ENCODE assay signal across 9 cellular contexts in genomic region chr21:32359719-32360260, GRCh38. TPM values are rescaled to one million over a fixed set of nuclear protein-coding genes. Genes with fewer than 3 reads are reported as not detected.
DNase-seq lines count a peak whose midpoint lies in the region; ATAC-seq, FAIRE-seq and TF ChIP-seq lines count a peak whose summit lies in the region.
"Had no signal": no experiment of that assay in that cellular context is flagged by ENCODE, and none has a peak within 500 bp of the region (broad histone marks: within the 10 kb centered on the region; RNA-seq: fewer than 3 reads in every experiment).

No MANE protein-coding gene starts in this region.

- no peak overlapping the region for H3K4ac ChIP-seq in mesendoderm (ENCODE audit: low read depth, low read length)

- peak; percentile 67 for ATAC-seq in K562

- H3K79me1 ChIP-seq in mesendoderm (ENCODE audit: low read length) = no peaks in the 10 kb centered on the region

- H3K9me1 ChIP-seq in K562 (ENCODE audit: control insufficient read depth, insufficient read depth, low read length) = no peaks in the 10 kb centered on the region

- no peak overlapping the region for H2AK5ac ChIP-seq in mesendoderm (ENCODE audit: low read length)

- H3K9me3 ChIP-seq in K562 (replicated peaks; ENCODE audit: control insufficient read depth, insufficient read depth, low read depth, low read length) = no peaks in the 10 kb centered on the region
- no peaks in the 10 kb centered on the region for H3K9me3 ChIP-seq in HAP-1
- H3K9me3 ChIP-seq: Peyer's patch had no signal

- FAIRE-seq in K562 (lab: Jason Lieb, UNC) = no peak
- FAIRE-seq: H1 had no signal

- H3K4me2 ChIP-seq in K562 (ENCODE audit: insufficient read depth, low read length) (no peak overlapping the region), mesendoderm (ENCODE audit: low read length) (no peak overlapping the region)

- H3K18ac ChIP-seq in mesendoderm (ENCODE audit: low read length) = no peak overlapping the region

- no peaks in the 10 kb centered on the region for H3K79me2 ChIP-seq in K562 (ENCODE audit: control insufficient read depth, insufficient read depth, low read length)
- H3K79me2 ChIP-seq in mesendoderm (ENCODE audit: control insufficient read depth, insufficient read depth, low read length) = no peaks in the 10 kb centered on the region

- no peak overlapping the region for H3K9ac ChIP-seq in K562 (ENCODE audit: insufficient read depth in 1 of 2, low read depth in 2 of 2, low read length in 2 of 2)
- no peak overlapping the region for H3K9ac ChIP-seq in mesendoderm (ENCODE audit: low read length)

- intact Hi-C loops in K562 (cut with micrococcal nuclease) = no loop called here

- H3K27me3 ChIP-seq in K562 (ENCODE audit: control insufficient read depth in 2 of 2, insufficient read depth in 2 of 2, low read length in 2 of 2) (no peaks in the 10 kb centered on the region), mesendoderm (ENCODE audit: insufficient read depth, low read length, poor library complexity) (no peaks in the 10 kb centered on the region), HAP-1 (ENCODE audit: low read depth) (no peaks in the 10 kb centered on the region)
- H3K27me3 ChIP-seq: Peyer's patch had no signal

- CTCF ChIA-PET in K562 (lab: Yijun Ruan, JAX; ENCODE audit: low intra/inter-chr PET ratio) = no interaction called here

- H3K23ac ChIP-seq in mesendoderm (ENCODE audit: low read length) = no peak overlapping the region

- no peak; a peak in 1 of 4 replicates for TF ChIP-seq RAD21 in K562 (CRISPR knock-in tag; conservative IDR thresholded peaks at IDR 0.05 in 1 of 2, IDR thresholded peaks at IDR 0.05 in 1 of 2)

- H4K5ac ChIP-seq in mesendoderm (ENCODE audit: low read length) = no peak overlapping the region

- no peak overlapping the region for H2AFZ ChIP-seq in K562 (ENCODE audit: low read depth, low read length)

- H3K27ac ChIP-seq in K562 (ENCODE audit: extremely low read depth, low read depth, low read length) (no peak overlapping the region), mesendoderm (ENCODE audit: low read depth, low read length) (no peak overlapping the region)
- H3K27ac ChIP-seq: Peyer's patch had no signal

- H4K8ac ChIP-seq in mesendoderm (ENCODE audit: low read depth, low read length) = no peak overlapping the region

- no peak overlapping the region for H3K56ac ChIP-seq in mesendoderm (ENCODE audit: low read length)

- POLR2A ChIA-PET in K562 (lab: Yijun Ruan, JAX) = interaction anchor here (0.8 kb wide), 1 partner anchor 18 kb away, joined by 3 read pairs; no protein-coding TSS in a partner anchor

- in situ Hi-C loops in K562 (cut with MboI) = no loop called here
- in situ Hi-C loops in HAP-1 (cut with MboI; ENCODE audit: low sequenced_read_pairs) = no loop called here

- no peak for TF ChIP-seq EP300 in K562 (IDR thresholded peaks at IDR 0.05; ENCODE audit: low read length)

- 73% methylated on average over 7 of the region's 7 CpGs for WGBS in K562 (ENCODE audit: insufficient coverage, low coverage, missing lambda C conversion rate)
- WGBS in mesendoderm (ENCODE audit: extremely low coverage, insufficient coverage, low lambda C conversion rate) = no CpG with 5 or more reads among the region's 7 CpGs

- H3K36me3 ChIP-seq in K562 (ENCODE audit: control insufficient read depth, insufficient read depth, low read length) (peaks cover 98% of the 10 kb centered on the region), mesendoderm (ENCODE audit: control insufficient read depth, insufficient read depth, low read length) (peaks cover 27% of the 10 kb centered on the region), HAP-1 (replicated peaks) (peaks cover 96% of the 10 kb centered on the region)

- H4K20me1 ChIP-seq in K562 (replicated peaks; ENCODE audit: control insufficient read depth, insufficient read depth, low read length) = no peaks in the 10 kb centered on the region; the same call in 1 of the 2 replicates

- no peaks in the 10 kb centered on the region for H3K4me1 ChIP-seq in K562 (replicated peaks in 1 of 2; ENCODE audit: control insufficient read depth in 2 of 2, insufficient read depth in 2 of 2, low read length in 2 of 2)
- H3K4me1 ChIP-seq in mesendoderm (ENCODE audit: control insufficient read depth, low read depth, low read length) = no peaks in the 10 kb centered on the region
- no peaks in the 10 kb centered on the region; the same call in 1 of the 2 replicates for H3K4me1 ChIP-seq in HAP-1
- H3K4me1 ChIP-seq: Peyer's patch had no signal

- peak in 2 of 3 experiments; percentile 33 to 38; a peak in 2 of 6 replicates for TF ChIP-seq CTCF in K562 (IDR thresholded peaks at IDR 0.05 in 2 of 3, conservative IDR thresholded peaks at IDR 0.05 in 1 of 3; ENCODE audit: insufficient read depth in 2 of 3, low read depth in 1 of 3, low read length in 3 of 3)

- TF ChIP-seq POLR2A in K562 (conservative IDR thresholded peaks at IDR 0.05) = no peak

- H3K4me3 ChIP-seq in K562 (no peak overlapping the region), mesendoderm (ENCODE audit: low read length) (no peak overlapping the region), HAP-1 (no peak overlapping the region)
- H3K4me3 ChIP-seq: Peyer's patch had no signal

- no peak overlapping the region for H2BK5ac ChIP-seq in mesendoderm (ENCODE audit: low read length)

- no TSS peak for BruUV-seq in K562 (replicated peaks; lab: Mats Ljungman, UMichigan)

- no peak overlapping the region for H2BK120ac ChIP-seq in mesendoderm (ENCODE audit: low read depth, low read length)

- DNase-seq in ELR (ENCODE audit: low read depth) (peak; percentile 43), HuH-7 (ENCODE audit: low spot score) (peak; percentile 17), K562 (ENCODE audit: extremely low read depth in 1 of 4, low spot score in 3 of 4) (peak in 1 of 4 experiments; percentile 20), mesendoderm (peak; percentile 14), HAP-1 (ENCODE audit: low spot score in 2 of 2) (no peak), NCI-H774 (lab: John Stamatoyannopoulos, UW) (no peak), NCI-H510A treated with DMSO at 0.1 percent for 48 hours (lab: John Stamatoyannopoulos, UW) (no peak)
- DNase-seq: Peyer's patch had no signal

- no peak overlapping the region for H2BK15ac ChIP-seq in mesendoderm (replicated peaks; ENCODE audit: low read depth)

TF ChIP-seq in K562, 482 proteins besides CTCF, POLR2A, EP300 and RAD21 (continues in another document):
- TF ChIP-seq THRB (CRISPR knock-in tag; conservative IDR thresholded peaks at IDR 0.05) = no peak

RNA-seq across cellular contexts. Expression of gene URB1, which starts 33.0 kb away (rescaled TPM):
- 87.7 and 116 TPM in 2 replicates for total RNA-seq in K562 (2011; cell fraction: chromatin; rRNA removed; ENCODE audit: low replicate concordance)
- 77.1 and 89.9 TPM in 2 replicates for total RNA-seq in K562 (2011; cell fraction: nucleolus; rRNA removed)
- 74.4 and 81.8 TPM in 2 replicates for total RNA-seq in K562 (2011; cell fraction: nucleoplasm; rRNA removed)
- total RNA-seq in K562 (2014; rRNA removed) = 26.7 and 34.9 TPM in 2 replicates
- total RNA-seq in K562 (2014; rRNA removed; fragmentation: Illumina TruSeq; extraction: Trizol) = 23.3 and 26.1 TPM in 2 replicates
- total RNA-seq in K562 (2015; rRNA removed; fragmentation: Illumina TruSeq; extraction: Trizol) = 26.2 and 28.5 TPM in 2 replicates
- 51.9 and 53.6 TPM in 2 replicates for total RNA-seq in K562 (2021)
- 10.6 and 15.0 TPM in 2 replicates for polyA plus RNA-seq in K562 (2011; rRNA removed)
- 8.2 and 11.3 TPM in 2 replicates for polyA plus RNA-seq in K562 (2011; cell fraction: cytosol; rRNA removed)
- polyA plus RNA-seq in K562 (2011; cell fraction: nucleus; rRNA removed) = 24.6 and 51.6 TPM in 2 replicates
- polyA plus RNA-seq in K562 (2012) = 13.5 and 22.2 TPM in 2 replicates
- polyA plus RNA-seq in K562 (2014; fragmentation: Illumina TruSeq; extraction: Trizol) = 21.5 and 23.0 TPM in 2 replicates
- 1 to 10 TPM in 1 of 2 experiments, under 1 TPM in 1; 0.97 to 1.4 TPM for polyA plus RNA-seq in K562 (2014; fragmentation: Nextera tagmentation; extraction: Ambion mirVana)
- 15.8 and 17.4 TPM in 2 replicates for polyA plus RNA-seq in K562 (2014; rRNA removed)
- polyA minus RNA-seq in K562 (2011; rRNA and poly(A)+ RNA removed) = 38.5 and 45.9 TPM in 2 replicates
- 34.2 and 36.6 TPM in 2 replicates for polyA minus RNA-seq in K562 (2011; cell fraction: cytosol; rRNA and poly(A)+ RNA removed)
- 57.2 and 58.4 TPM in 2 replicates for polyA minus RNA-seq in K562 (2011; cell fraction: nucleus; rRNA and poly(A)+ RNA removed)
- polyA plus RNA-seq in mesendoderm (2013, experiment 1 of 2) = 7.0 TPM
- 6.7 TPM for polyA plus RNA-seq in mesendoderm (2013, experiment 2 of 2)

RNA-seq across cellular contexts. Expression of gene EVA1C, which starts 52.7 kb away (rescaled TPM):
- not detected in 2 replicates for total RNA-seq in K562 (2011; cell fraction: chromatin; rRNA removed; ENCODE audit: low replicate concordance)
- total RNA-seq in K562 (2011; cell fraction: nucleolus; rRNA removed) = not detected in 2 replicates
- total RNA-seq in K562 (2011; cell fraction: nucleoplasm; rRNA removed) = not detected in 2 replicates
- total RNA-seq in K562 (2014; rRNA removed) (not detected in 2 replicates), K562 (2014; rRNA removed; fragmentation: Illumina TruSeq; extraction: Trizol) (not detected in 2 replicates), K562 (2015; rRNA removed; fragmentation: Illumina TruSeq; extraction: Trizol) (not detected in 2 replicates), K562 (2021) (0.22 TPM in 1 of 2 replicates, not detected in the other)
- polyA plus RNA-seq in K562 (2011; rRNA removed) (not detected in 2 replicates), K562 (2014; fragmentation: Illumina TruSeq; extraction: Trizol) (not detected in 2 replicates), K562 (2014; fragmentation: Nextera tagmentation; extraction: Ambion mirVana) (not detected), K562 (2014; rRNA removed) (not detected in 2 replicates)
- polyA plus RNA-seq in K562 (2011; cell fraction: cytosol; rRNA removed) = not detected in 2 replicates
- polyA plus RNA-seq in K562 (2011; cell fraction: nucleus; rRNA removed) = not detected in 2 replicates
- polyA plus RNA-seq in K562 (2012) = not detected in 2 replicates
- not detected in 2 replicates for polyA minus RNA-seq in K562 (2011; rRNA and poly(A)+ RNA removed)
- 1.6 and 2.0 TPM in 2 replicates for polyA minus RNA-seq in K562 (2011; cell fraction: cytosol; rRNA and poly(A)+ RNA removed)
- not detected in 2 replicates for polyA minus RNA-seq in K562 (2011; cell fraction: nucleus; rRNA and poly(A)+ RNA removed)
- polyA plus RNA-seq in mesendoderm (2013, experiment 1 of 2) = 0.60 TPM
- polyA plus RNA-seq in mesendoderm (2013, experiment 2 of 2) = 0.80 TPM

Comparison
In these comparisons a context has a peak if more than half of its experiments do, and no peak if none do; other contexts are left out.
1. DNase-seq: peak in ELR (single experiment), HuH-7 (single experiment) and mesendoderm (single experiment); none in HAP-1 (0 of 2), NCI-H774 (single experiment) and NCI-H510A treated with DMSO at 0.1 percent for 48 hours (single experiment).